8 cellular contexts compared by ENCODE assay signal in genomic region chr6:165729307-165729936, GRCh38.
DNase-seq lines count a peak whose midpoint lies in the region; ATAC-seq and TF ChIP-seq lines count a peak whose summit lies in the region.

No MANE protein-coding gene starts in this region.

- peak; percentile 33 to 38 for DNase-seq in activated T-cell treated with anti-CD3 and anti-CD28 coated beads, Interleukin-2, amount 50 U/mL, for 48 hours
- DNase-seq in activated T-cell treated with anti-CD3 and anti-CD28 coated beads, Interleukin-2, amount 50 U/mL, for 1 hour: no peak
- DNase-seq in SK-MEL-5 (ENCODE audit: low read depth, low spot score) (peak; percentile 59), fibroblast of villous mesenchyme (ENCODE audit: low read depth) (peak; percentile 23), spleen (no peak), NCI-H2081 treated with DMSO at 0.1 percent for 48 hours (lab: John Stamatoyannopoulos, UW) (no peak)

- no peak overlapping the region for H3K27ac ChIP-seq in spleen

- WGBS in spleen, 5 donors: 2 to 16% (median 4%) methylated on average over 1 of the region's 1 CpG

- peak; percentile 56 for ATAC-seq in HG02678 (IDR thresholded peaks at IDR 0.05; ENCODE audit: unreplicated experiment)
- no peak for ATAC-seq in GM18870 (IDR thresholded peaks at IDR 0.05; ENCODE audit: unreplicated experiment)

- H3K4me1 ChIP-seq in spleen: no peaks in the 10 kb centered on the region

- TF ChIP-seq CTCF in fibroblast of villous mesenchyme (IDR thresholded peaks at IDR 0.05; ENCODE audit: insufficient read depth, low read depth, low read length): peak; percentile 65
- peak in 10 of 11 experiments; percentile 16 to 77 (median 55) for TF ChIP-seq CTCF in spleen (IDR thresholded peaks at IDR 0.05 in 8 of 11, conservative IDR thresholded peaks at IDR 0.05 in 3 of 11)

- H3K9me3 ChIP-seq in spleen: no peaks in the 10 kb centered on the region

- in situ Hi-C loops in SK-MEL-5 (cut with HindIII; ENCODE audit: low pct_unique_long_range_greater_than_20kb, low sequenced_read_pairs): no loop called here

- no peaks in the 10 kb centered on the region for H3K36me3 ChIP-seq in spleen

- TF ChIP-seq POLR2A in spleen (IDR thresholded peaks at IDR 0.05): no peak

- intact Hi-C loops in spleen (cut with DNase I; ENCODE audit: low total_unique reads): loop anchor here (10.0 kb wide), 1 partner anchor 105 kb away; no protein-coding TSS in a partner anchor

- no peak overlapping the region for H3K4me3 ChIP-seq in fibroblast of villous mesenchyme (ENCODE audit: low read depth, low read length)
- no peak overlapping the region for H3K4me3 ChIP-seq in spleen

- peaks cover 0 to 20% (median 0%) of the 10 kb centered on the region in 7 donors for H3K27me3 ChIP-seq in spleen (replicated peaks in 1 of 7)

Comparison
In these comparisons a context has a peak if more than half of its experiments do, and no peak if none do; other contexts are left out.
1. DNase-seq: peak in activated T-cell treated with anti-CD3 and anti-CD28 coated beads, Interleukin-2, amount 50 U/mL, for 48 hours (2 of 2), SK-MEL-5 (single experiment) and fibroblast of villous mesenchyme (single experiment); none in activated T-cell treated with anti-CD3 and anti-CD28 coated beads, Interleukin-2, amount 50 U/mL, for 1 hour (single experiment), spleen (single experiment) and NCI-H2081 treated with DMSO at 0.1 percent for 48 hours (single experiment).